ENCODE assay signal across 8 cellular contexts in the genomic region with DNA sequence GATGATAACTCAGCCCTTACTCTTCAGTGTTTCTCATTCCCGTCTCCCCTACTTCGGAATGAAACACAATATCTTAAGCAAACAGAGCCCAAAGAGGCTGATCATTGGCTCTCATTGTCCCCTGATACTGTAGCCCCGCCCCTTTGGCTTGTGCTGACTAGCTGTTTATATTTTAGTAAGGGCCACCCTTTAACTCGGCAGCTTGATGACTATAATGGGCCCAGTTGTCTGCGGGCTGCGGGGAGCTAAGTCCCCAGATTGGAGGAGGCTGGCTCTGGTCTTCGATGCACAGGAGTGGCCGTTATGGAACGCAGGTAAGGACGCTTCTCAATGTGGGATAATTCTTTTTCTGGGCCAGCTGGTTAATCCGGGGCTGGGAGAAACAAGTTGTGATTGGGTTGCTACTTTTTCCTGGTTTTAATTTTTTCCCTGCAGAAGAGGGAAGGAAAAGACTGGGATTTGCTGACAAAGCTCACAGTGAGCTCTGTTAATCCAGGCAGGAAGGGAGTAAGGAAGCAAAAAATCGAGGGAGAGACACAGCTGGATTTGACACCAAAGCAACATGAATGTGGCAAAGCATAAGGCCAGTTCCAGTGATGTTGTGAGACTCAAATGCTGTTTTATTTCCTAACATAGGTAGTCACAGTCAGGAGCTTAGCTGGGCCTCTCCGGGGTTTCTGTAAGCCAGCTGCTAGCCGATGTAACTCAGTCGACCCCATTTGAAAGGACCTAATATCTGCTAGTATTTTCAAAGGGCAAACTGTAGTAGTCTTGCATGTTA. TPM values are rescaled to one million over a fixed set of nuclear protein-coding genes. Genes with fewer than 3 reads are reported as not detected.
DNase-seq lines count a peak whose midpoint lies in the region; ATAC-seq and TF ChIP-seq lines count a peak whose summit lies in the region.

TSS of gene TRIM2 (plus strand) at position 197 of the 781 bp plus-strand sequence. CDS start at position 285, 88 bp downstream.

- H3K36me3 ChIP-seq in esophagus muscularis mucosa = no peaks in the 10 kb centered on the region
- no peaks in the 10 kb centered on the region for H3K36me3 ChIP-seq in uterus

- H3K27me3 ChIP-seq in esophagus muscularis mucosa (no peaks in the 10 kb centered on the region), uterus (no peaks in the 10 kb centered on the region)

- in situ Hi-C loops in SK-MEL-5 (cut with HindIII; ENCODE audit: low pct_unique_long_range_greater_than_20kb, low sequenced_read_pairs) = no loop called here

- ATAC-seq in HG02759 (IDR thresholded peaks at IDR 0.05; ENCODE audit: unreplicated experiment) (peak; percentile 18), GM21390 (IDR thresholded peaks at IDR 0.05; ENCODE audit: unreplicated experiment) (no peak), GM19455 (IDR thresholded peaks at IDR 0.05; ENCODE audit: unreplicated experiment) (no peak)

- peak within 1 kb of the TSS in 2 of 4 donors; percentile 34 to 53 for H3K27ac ChIP-seq in esophagus muscularis mucosa (replicated peaks in 1 of 4)
- H3K27ac ChIP-seq in uterus = peak within 1 kb of the TSS; percentile 40 to 51

- whole genome bisulfite sequencing in esophagus muscularis mucosa = 47% methylated on average over 14 of the region's 15 CpGs

- no peak for TF ChIP-seq POLR2A in esophagus muscularis mucosa (IDR thresholded peaks at IDR 0.05; ENCODE audit: low read depth)
- TF ChIP-seq POLR2A in uterus (IDR thresholded peaks at IDR 0.05) = peak in 1 of 2 donors; percentile 16

- TF ChIP-seq EP300 in esophagus muscularis mucosa (IDR thresholded peaks at IDR 0.05) = no peak

- TF ChIP-seq CTCF in esophagus muscularis mucosa (IDR thresholded peaks at IDR 0.05) (no peak), uterus (IDR thresholded peaks at IDR 0.05) (no peak)

- H3K4me3 ChIP-seq in esophagus muscularis mucosa (peak within 1 kb of the TSS; percentile 10 to 42 (median 22)), uterus (peak within 1 kb of the TSS in 1 of 2 donors; percentile 26)

- intact Hi-C loops in esophagus muscularis mucosa (cut with DNase I) = loop anchor here (10.0 kb wide), 1 partner anchor 60 kb away; no protein-coding TSS in a partner anchor
- intact Hi-C loops in uterus (cut with DNase I; ENCODE audit: low total_unique reads) = no loop called here

- H3K4me1 ChIP-seq in esophagus muscularis mucosa (peaks cover 0 to 18% (median 4%) of the 10 kb centered on the region in 4 donors), uterus (no peaks in the 10 kb centered on the region)

- H3K9me3 ChIP-seq in esophagus muscularis mucosa (no peaks in the 10 kb centered on the region), uterus (no peaks in the 10 kb centered on the region)

- DNase-seq in C1 segment of cervical spinal cord (lab: John Stamatoyannopoulos, UW) (peak in 11 of 14 donors; percentile 26 to 76 (median 64)), SK-MEL-5 (ENCODE audit: low read depth, low spot score) (peak; percentile 93), esophagus muscularis mucosa (ENCODE audit: extremely low spot score) (no peak), middle frontal gyrus (ENCODE audit: extremely low spot score, low spot score) (peak; percentile 73), uterus (peak; percentile 68 to 73)

RNA-seq across cellular contexts. Expression of gene TRIM2, which starts in this region (rescaled TPM):
- total RNA-seq in SK-MEL-5 (2014; rRNA removed; shearing (Covaris generic)) = 127 and 131 TPM in 2 replicates
- 69.0 and 87.0 TPM in 2 replicates for polyA plus RNA-seq in SK-MEL-5 (2015; cell fraction: cytosol; rRNA removed)
- polyA plus RNA-seq in SK-MEL-5 (2015; cell fraction: nucleus; rRNA removed) = 57.7 and 62.0 TPM in 2 replicates
- 10 to 100 TPM; 28.3 to 36.9 (median 30.4) TPM for total RNA-seq in esophagus muscularis mucosa
- 100 to 1,000 TPM in 1 of 4 donors, 10 to 100 TPM in 3; 25.9 to 121 (median 45.6) TPM for total RNA-seq in uterus
